Comparison of ENCODE assay signal across 9 cellular contexts in genomic region chr9:27033815-27034403, GRCh38. TPM values are rescaled to one million over a fixed set of nuclear protein-coding genes. Genes with fewer than 3 reads are reported as not detected.
A peak's percentile ranks its signal among the peaks of the same experiment; 100 is the strongest.
DNase-seq lines count a peak whose midpoint lies in the region; ATAC-seq and TF ChIP-seq lines count a peak whose summit lies in the region.
"Had no signal": no experiment of that assay in that cellular context is flagged by ENCODE, and none has a peak within 500 bp of the region (broad histone marks: within the 10 kb centered on the region; RNA-seq: fewer than 3 reads in every experiment).

No MANE protein-coding gene starts in this region.

- ATAC-seq in HG02678 (IDR thresholded peaks at IDR 0.05; ENCODE audit: unreplicated experiment): peak; percentile 87
- peak; percentile 44 for ATAC-seq in stimulated activated effector memory CD8-positive, alpha-beta T cell treated with anti-CD3 and anti-CD28 coated beads, Interleukin-12 subunit alpha, Interleukin-12 subunit beta, amount 100 ng/mL, for 72 hours

- no peaks in the 10 kb centered on the region for H3K9me3 Mint-ChIP-seq in stimulated activated effector memory CD8-positive, alpha-beta T cell treated with anti-CD3 and anti-CD28 coated beads, Interleukin-12 subunit alpha, Interleukin-12 subunit beta, amount 100 ng/mL, for 72 hours
- H3K9me3 Mint-ChIP-seq: IgD-negative memory B cell had no signal

- TF ChIP-seq CTCF in AG04449 (IDR thresholded peaks at IDR 0.05; ENCODE audit: insufficient read depth, low read length, missing control alignments) (peak; percentile 55), GM12875 (IDR thresholded peaks at IDR 0.05; ENCODE audit: borderline replicate concordance, insufficient read depth, low read depth, low read length) (peak; percentile 61), WERI-Rb-1 (IDR thresholded peaks at IDR 0.05; ENCODE audit: low read depth, low read length) (peak; percentile 37; the same call in 1 of the 2 replicates)

- H3K4me1 Mint-ChIP-seq in stimulated activated effector memory CD8-positive, alpha-beta T cell treated with anti-CD3 and anti-CD28 coated beads, Interleukin-12 subunit alpha, Interleukin-12 subunit beta, amount 100 ng/mL, for 72 hours: no peaks in the 10 kb centered on the region

- H3K36me3 ChIP-seq in WERI-Rb-1: no peaks in the 10 kb centered on the region

- POLR2A ChIA-PET in AG04449 (lab: Yijun Ruan, JAX): interaction anchor here (0.7 to 1.0 kb wide), 2 partner anchors 78 to 91 kb away, joined by 3 to 6 read pairs; no protein-coding TSS in a partner anchor

- H3K27ac Mint-ChIP-seq in stimulated activated effector memory CD8-positive, alpha-beta T cell treated with anti-CD3 and anti-CD28 coated beads, Interleukin-12 subunit alpha, Interleukin-12 subunit beta, amount 100 ng/mL, for 72 hours: no peak overlapping the region
- H3K27ac Mint-ChIP-seq: IgD-negative memory B cell had no signal

- no peak overlapping the region for H3K4me3 Mint-ChIP-seq in stimulated activated effector memory CD8-positive, alpha-beta T cell treated with anti-CD3 and anti-CD28 coated beads, Interleukin-12 subunit alpha, Interleukin-12 subunit beta, amount 100 ng/mL, for 72 hours
- H3K4me3 Mint-ChIP-seq: IgD-negative memory B cell had no signal

- CTCF ChIA-PET in AG04449 (lab: Yijun Ruan, JAX): interaction anchor here (0.8 to 5.3 kb wide), 10 partner anchors 9 to 299 kb away, joined by 3 to 101 read pairs (median 3); no protein-coding TSS in a partner anchor

- no peak overlapping the region for H3K27ac ChIP-seq in WERI-Rb-1

- peaks cover 8% of the 10 kb centered on the region for H3K36me3 Mint-ChIP-seq in stimulated activated effector memory CD8-positive, alpha-beta T cell treated with anti-CD3 and anti-CD28 coated beads, Interleukin-12 subunit alpha, Interleukin-12 subunit beta, amount 100 ng/mL, for 72 hours

- no peaks in the 10 kb centered on the region for H3K27me3 ChIP-seq in WERI-Rb-1 (ENCODE audit: insufficient read depth, low read depth, severe bottlenecking)

- H3K4me3 ChIP-seq in AG04449 (ENCODE audit: low read depth, low read length) (no peak overlapping the region), GM12875 (ENCODE audit: low read depth, low read length) (no peak overlapping the region), WERI-Rb-1 (ENCODE audit: low read depth, low read length) (no peak overlapping the region)

- DNase-seq in AG04449 (ENCODE audit: low read depth, low spot score) (no peak), NCI-H1105 (lab: John Stamatoyannopoulos, UW) (peak; percentile 44), WERI-Rb-1 (peak; percentile 37), dermis microvascular lymphatic vessel endothelial cell (ENCODE audit: low read depth in 2 of 2) (peak; percentile 64 to 67), lung microvascular endothelial cell (ENCODE audit: low read depth in 2 of 2) (peak; percentile 56 to 81)
- DNase-seq in stimulated activated effector memory CD8-positive, alpha-beta T cell treated with anti-CD3 and anti-CD28 coated beads, Interleukin-12 subunit alpha, Interleukin-12 subunit beta, amount 100 ng/mL, for 72 hours (ENCODE audit: low spot score in 2 of 2): peak; percentile 11 to 77

- no peaks in the 10 kb centered on the region for H3K9me3 ChIP-seq in WERI-Rb-1 (ENCODE audit: severe bottlenecking)

RNA-seq across cellular contexts. Expression of gene LRRC19, which starts 28.4 kb away (rescaled TPM):
- total RNA-seq in dermis microvascular lymphatic vessel endothelial cell: not detected in 2 replicates
- total RNA-seq in lung microvascular endothelial cell: not detected in 2 replicates
